ENCODE assay signal across 23 cellular contexts in the genomic region with DNA sequence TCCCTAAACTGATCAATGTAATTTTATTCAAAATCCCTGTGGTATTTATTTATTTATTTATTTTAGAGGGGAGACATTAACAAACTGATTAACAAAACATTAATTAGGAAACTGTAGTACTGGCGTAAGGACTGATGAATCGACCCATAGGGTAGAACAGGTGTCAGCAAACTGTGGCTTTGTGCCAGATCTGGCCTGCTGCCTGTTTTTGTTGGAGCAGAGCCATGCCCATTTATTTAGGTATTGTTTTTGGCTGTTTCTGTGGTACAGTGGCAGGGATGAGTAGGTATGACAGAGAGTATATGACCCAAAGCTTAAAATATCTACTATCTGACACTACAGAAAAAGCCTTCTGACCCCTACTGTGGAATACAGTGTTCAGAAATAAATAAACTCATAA.
A peak's percentile ranks its signal among the peaks of the same experiment; 100 is the strongest.
DNase-seq lines count a peak whose midpoint lies in the region; ATAC-seq lines count a peak whose summit lies in the region.
"Had no signal": no experiment of that assay in that cellular context is flagged by ENCODE, and none has a peak within 500 bp of the region (broad histone marks: within the 10 kb centered on the region; RNA-seq: fewer than 3 reads in every experiment).

No MANE protein-coding gene starts in this region.

- H3K27me3 Mint-ChIP-seq in CD4-positive, alpha-beta memory T cell: no peaks in the 10 kb centered on the region
- H3K27me3 Mint-ChIP-seq: effector memory CD8-positive, alpha-beta T cell; memory B cell; stimulated activated memory B cell treated with anti-CD40 and anti-IgM and Interleukin-4, amounts not matched to agents 10 μg/mL and 1 μg/mL and 100 μg/mL, for 72 hours had no signal

- H3K36me3 Mint-ChIP-seq in CD4-positive, alpha-beta memory T cell: no peaks in the 10 kb centered on the region
- H3K36me3 Mint-ChIP-seq: immature natural killer cell; memory B cell; stimulated activated memory B cell treated with anti-CD40 and anti-IgM and Interleukin-4, amounts not matched to agents 10 μg/mL and 1 μg/mL and 100 μg/mL, for 72 hours had no signal

- ATAC-seq in HG03175 (IDR thresholded peaks at IDR 0.05; ENCODE audit: unreplicated experiment): no peak
- ATAC-seq: effector memory CD8-positive, alpha-beta T cell; heart left ventricle; stimulated activated memory B cell treated with anti-CD40 and anti-IgM and Interleukin-4, amounts not matched to agents 10 μg/mL and 1 μg/mL and 100 μg/mL, for 72 hours had no signal

- no peak overlapping the region for H3K4me3 Mint-ChIP-seq in CD4-positive, alpha-beta memory T cell
- H3K4me3 Mint-ChIP-seq: effector memory CD8-positive, alpha-beta T cell; immature natural killer cell; memory B cell; nephron; stimulated activated memory B cell treated with anti-CD40 and anti-IgM and Interleukin-4, amounts not matched to agents 10 μg/mL and 1 μg/mL and 100 μg/mL, for 72 hours had no signal

- peaks cover 0 to 4% (median 2%) of the 10 kb centered on the region in 8 donors for H3K9me3 Mint-ChIP-seq in CD4-positive, alpha-beta memory T cell

- no peak overlapping the region for H3K27ac ChIP-seq in CD4-positive, alpha-beta memory T cell (ENCODE audit: low read depth, low read length)
- H3K27ac ChIP-seq: BLaER1 treated with 17β-estradiol and CSF1 and Interleukin-3, amounts not matched to agents 10 nM and 100 nM; heart left ventricle; tibial nerve had no signal

- no peak overlapping the region for H3K4me3 ChIP-seq in CD4-positive, alpha-beta memory T cell (ENCODE audit: low read length in 2 of 2)
- H3K4me3 ChIP-seq: BLaER1 treated with 17β-estradiol and CSF1 and Interleukin-3, amounts not matched to agents 10 nM and 100 nM; heart left ventricle; tibial nerve had no signal

- CTCF ChIA-PET in CD4-positive, alpha-beta memory T cell (lab: Charles Lee; ENCODE audit: partially characterized antibody): no interaction called here

- H3K4me1 Mint-ChIP-seq in CD4-positive, alpha-beta memory T cell: no peaks in the 10 kb centered on the region
- H3K4me1 Mint-ChIP-seq: immature natural killer cell; memory B cell; nephron; stimulated activated memory B cell treated with anti-CD40 and anti-IgM and Interleukin-4, amounts not matched to agents 10 μg/mL and 1 μg/mL and 100 μg/mL, for 72 hours had no signal

- intact Hi-C loops in CD4-positive, alpha-beta memory T cell (cut with micrococcal nuclease): no loop called here

- H3K27me3 ChIP-seq in CD4-positive, alpha-beta memory T cell (ENCODE audit: insufficient read depth, low read length): no peaks in the 10 kb centered on the region
- H3K27me3 ChIP-seq: BLaER1 treated with 17β-estradiol and CSF1 and Interleukin-3, amounts not matched to agents 10 nM and 100 nM; heart left ventricle; tibial nerve had no signal

- H3K36me3 ChIP-seq in CD4-positive, alpha-beta memory T cell (ENCODE audit: insufficient read depth, low read length): no peaks in the 10 kb centered on the region
- H3K36me3 ChIP-seq: BLaER1 treated with 17β-estradiol and CSF1 and Interleukin-3, amounts not matched to agents 10 nM and 100 nM; heart left ventricle; tibial nerve had no signal

- POLR2A ChIA-PET in CD4-positive, alpha-beta memory T cell (lab: Charles Lee; ENCODE audit: partially characterized antibody): no interaction called here

- no peak overlapping the region for H3K27ac Mint-ChIP-seq in CD4-positive, alpha-beta memory T cell
- H3K27ac Mint-ChIP-seq: effector memory CD8-positive, alpha-beta T cell; immature natural killer cell; memory B cell; nephron; stimulated activated memory B cell treated with anti-CD40 and anti-IgM and Interleukin-4, amounts not matched to agents 10 μg/mL and 1 μg/mL and 100 μg/mL, for 72 hours had no signal

- H3K9me3 ChIP-seq in CD4-positive, alpha-beta memory T cell (ENCODE audit: control insufficient read depth in 1 of 2, low read length in 2 of 2): no peaks in the 10 kb centered on the region

- H3K4me1 ChIP-seq in CD4-positive, alpha-beta memory T cell (ENCODE audit: insufficient read depth, low read length): no peaks in the 10 kb centered on the region
- H3K4me1 ChIP-seq: BLaER1 treated with 17β-estradiol and CSF1 and Interleukin-3, amounts not matched to agents 10 nM and 100 nM; heart left ventricle; tibial nerve had no signal

- DNase-seq in NCI-H1436 (lab: John Stamatoyannopoulos, UW) (peak; percentile 55), NCI-H1436 treated with DMSO at 0.1 percent for 48 hours (lab: John Stamatoyannopoulos, UW) (no peak), NCI-H1092 (lab: John Stamatoyannopoulos, UW) (peak; percentile 75), NCI-H774 (lab: John Stamatoyannopoulos, UW) (peak; percentile 48), myocyte (ENCODE audit: low read depth) (peak; percentile 51), mesenteric fat pad (ENCODE audit: low spot score) (no peak)
- no peak for DNase-seq in CD4-positive, alpha-beta memory T cell
- DNase-seq: 8988T; activated CD8-positive, alpha-beta memory T cell treated with anti-CD3 and anti-CD28 coated beads, Interleukin-2, amount 50 U/mL, for 4 hours; activated effector memory CD4-positive, alpha-beta T cell treated with anti-CD3 and anti-CD28 coated beads, Interleukin-2, amount 50 U/mL, for 16 hours; effector memory CD8-positive, alpha-beta T cell; EL; heart left ventricle; immature natural killer cell; NCI-H226; OCI-M1; T-helper 9 cell had no signal

Comparison
In these comparisons a context has a peak if more than half of its experiments do, and no peak if none do; other contexts are left out.
1. DNase-seq: peak in NCI-H1436 (single experiment), NCI-H1092 (single experiment), NCI-H774 (single experiment) and myocyte (single experiment); none in NCI-H1436 treated with DMSO at 0.1 percent for 48 hours (single experiment), mesenteric fat pad (single experiment) and CD4-positive, alpha-beta memory T cell (0 of 5).